28 cellular contexts compared by ENCODE assay signal in the genomic region with DNA sequence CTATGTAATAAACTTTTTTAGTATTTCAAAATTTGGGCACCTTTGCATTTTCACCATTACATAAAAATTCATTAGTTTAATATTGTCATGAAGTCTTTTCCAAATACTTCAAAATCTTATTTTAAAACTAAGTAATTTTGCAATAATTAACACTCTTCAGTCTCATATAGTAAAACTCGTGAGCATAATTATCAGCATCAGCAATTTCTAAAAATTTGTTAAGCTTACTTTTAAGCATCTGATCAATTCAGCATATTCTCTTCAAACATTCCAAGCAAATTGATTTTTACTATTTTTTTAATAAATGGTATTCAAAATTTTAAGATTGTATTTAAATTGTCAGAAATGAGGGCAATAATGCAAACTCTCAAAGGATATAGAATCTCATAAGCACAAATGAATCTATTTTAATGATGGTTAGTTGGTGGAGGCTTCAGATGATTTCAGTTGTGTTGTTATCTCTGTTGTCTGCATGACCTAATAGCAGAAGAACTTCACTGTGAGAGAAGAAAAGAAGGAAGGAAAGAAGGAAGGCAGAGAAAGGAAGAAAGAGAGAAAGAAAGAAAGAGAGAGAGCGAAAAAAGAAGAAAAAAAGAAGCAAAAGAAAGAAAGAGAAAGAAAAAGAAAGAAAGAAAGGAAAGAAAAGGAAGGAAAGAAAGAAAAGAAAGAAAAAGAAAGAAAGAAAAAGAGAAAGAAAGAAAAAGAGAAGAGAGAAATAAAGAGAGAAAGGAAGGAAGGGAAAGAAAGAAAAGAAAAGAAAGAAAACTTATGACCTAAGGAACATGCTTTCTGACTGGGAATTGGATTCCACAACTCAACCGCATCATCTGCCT.
"Had no signal": no experiment of that assay in that cellular context is flagged by ENCODE, and none has a peak within 500 bp of the region (broad histone marks: within the 10 kb centered on the region; RNA-seq: fewer than 3 reads in every experiment).

No MANE protein-coding gene starts in this region.

- H3K27me3 Mint-ChIP-seq: activated CD4-positive, alpha-beta memory T cell treated with anti-CD3 and anti-CD28 coated beads, Interleukin-2, amount 10 ng/mL, durations not matched to agents 7 days and 5 days; activated CD4-positive, alpha-beta T cell treated with anti-CD3 and anti-CD28 coated beads for 36 hours; T-cell had no signal

- H3K4me3 Mint-ChIP-seq: activated CD4-positive, alpha-beta memory T cell treated with anti-CD3 and anti-CD28 coated beads, Interleukin-2, amount 10 ng/mL, durations not matched to agents 7 days and 5 days; activated CD4-positive, alpha-beta T cell treated with anti-CD3 and anti-CD28 coated beads for 36 hours; T-cell had no signal

- DNase-seq: activated CD4-positive, alpha-beta memory T cell treated with anti-CD3 and anti-CD28 coated beads, Interleukin-2, amount 10 ng/mL, durations not matched to agents 7 days and 5 days; activated CD4-positive, alpha-beta T cell treated with anti-CD3 and anti-CD28 coated beads for 36 hours; activated CD4-positive, alpha-beta T cell treated with anti-CD3 and anti-CD28 coated beads, Interleukin-2, amount 50 U/mL, for 1 hour; activated CD8-positive, alpha-beta memory T cell treated with anti-CD3 and anti-CD28 coated beads, Interleukin-2, amount 50 U/mL, for 48 hours; activated naive CD4-positive, alpha-beta T cell treated with anti-CD3 and anti-CD28 coated beads, Interleukin-2, amount 50 U/mL, for 16 hours; activated T-cell treated with anti-CD3 and anti-CD28 coated beads, Interleukin-2, amount 50 U/mL, for 1 hour; amniotic stem cell; body of pancreas; central memory CD4-positive, alpha-beta T cell; MG63; MV-4-11; NCI-H1105; NCI-H1436; NCI-H1694 treated with DMSO at 0.1 percent for 48 hours; NCI-H2029 treated with DMSO at 0.1 percent for 48 hours; NCI-H510A treated with DMSO at 0.1 percent for 48 hours; NCI-H69; NK-92 treated with Interleukin-12 subunit alpha and Interleukin-12 subunit beta, amount 100 ng/mL, for 24 hours; OCI-M1; Right ventricle myocardium superior; SJCRH30; T-cell; T-helper 2 cell; T1000 had no signal

- H3K4me1 ChIP-seq: ascending aorta, body of pancreas, SJCRH30 had no signal

- H3K9me3 ChIP-seq: ascending aorta, body of pancreas, SJCRH30 had no signal

- H3K27me3 ChIP-seq: ascending aorta, body of pancreas, MG63, SJCRH30 had no signal

- H3K36me3 ChIP-seq: ascending aorta, MG63, SJCRH30 had no signal

- H3K36me3 Mint-ChIP-seq: T-cell had no signal

- H3K4me3 ChIP-seq: ascending aorta, body of pancreas, MG63, SJCRH30 had no signal

- H3K27ac ChIP-seq: ascending aorta, body of pancreas, RWPE1, SJCRH30, VCaP had no signal

- H3K27ac Mint-ChIP-seq: activated CD4-positive, alpha-beta memory T cell treated with anti-CD3 and anti-CD28 coated beads, Interleukin-2, amount 10 ng/mL, durations not matched to agents 7 days and 5 days; activated CD4-positive, alpha-beta T cell treated with anti-CD3 and anti-CD28 coated beads for 36 hours; T-cell had no signal

- ATAC-seq: activated CD4-positive, alpha-beta T cell treated with anti-CD3 and anti-CD28 coated beads for 36 hours; body of pancreas; Panc1; T-cell had no signal

- H3K4me1 Mint-ChIP-seq: activated CD4-positive, alpha-beta memory T cell treated with anti-CD3 and anti-CD28 coated beads, Interleukin-2, amount 10 ng/mL, durations not matched to agents 7 days and 5 days; activated CD4-positive, alpha-beta T cell treated with anti-CD3 and anti-CD28 coated beads for 36 hours; T-cell had no signal
